ENCODE assay signal across 1 cellular context in the genomic region with DNA sequence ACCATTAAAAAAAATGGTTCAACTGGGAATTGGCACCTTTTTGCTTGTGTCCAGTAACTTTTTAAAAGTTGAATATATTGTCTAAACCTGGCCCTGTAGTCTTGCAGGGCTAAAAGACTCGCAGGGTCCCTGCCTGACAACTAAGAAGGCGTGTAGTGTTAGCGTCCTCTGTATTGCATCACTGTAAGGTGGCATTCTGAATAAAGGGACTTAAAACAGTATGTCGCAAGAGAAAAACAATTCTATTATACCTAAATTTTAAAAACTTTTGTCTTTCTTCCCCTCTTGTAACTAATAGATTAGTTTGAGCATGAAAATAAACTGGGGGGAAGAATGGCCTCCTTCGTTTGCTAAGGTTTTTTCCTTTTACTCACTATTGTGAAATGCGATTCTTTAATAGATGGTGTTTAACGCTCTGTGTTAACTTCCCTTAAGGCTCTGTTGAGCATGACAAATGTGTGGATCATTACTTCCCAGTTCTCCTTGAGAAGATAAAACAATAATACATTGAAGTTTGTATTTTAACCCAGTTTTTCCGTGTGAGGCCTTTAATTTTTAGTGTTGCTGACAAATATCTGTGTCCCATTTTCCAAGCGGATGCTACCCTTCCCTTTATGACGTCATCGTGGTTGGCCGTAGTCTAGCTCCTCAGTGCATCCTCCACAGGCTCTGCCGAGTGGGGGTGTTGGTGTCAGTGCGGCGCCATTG.
TF ChIP-seq lines count a peak whose summit lies in the region.

No MANE protein-coding gene starts in this region.

TF ChIP-seq in WTC11, 78 proteins besides CTCF, POLR2A, EP300 and RAD21 (continued from another document):
- TF ChIP-seq ATF6 (CRISPR knock-in tag; IDR thresholded peaks at IDR 0.05) (no peak), AFF4 (CRISPR knock-in tag; IDR thresholded peaks at IDR 0.05; ENCODE audit: borderline replicate concordance) (no peak), PRRX2 (CRISPR knock-in tag; IDR thresholded peaks at IDR 0.05) (no peak), ZNF396 (CRISPR knock-in tag; IDR thresholded peaks at IDR 0.05; ENCODE audit: borderline replicate concordance) (no peak), ZNF219 (CRISPR knock-in tag; IDR thresholded peaks at IDR 0.05; ENCODE audit: borderline replicate concordance) (no peak), MXD4 (CRISPR knock-in tag; IDR thresholded peaks at IDR 0.05; ENCODE audit: borderline replicate concordance) (no peak)
- TF ChIP-seq, protein P1, sequence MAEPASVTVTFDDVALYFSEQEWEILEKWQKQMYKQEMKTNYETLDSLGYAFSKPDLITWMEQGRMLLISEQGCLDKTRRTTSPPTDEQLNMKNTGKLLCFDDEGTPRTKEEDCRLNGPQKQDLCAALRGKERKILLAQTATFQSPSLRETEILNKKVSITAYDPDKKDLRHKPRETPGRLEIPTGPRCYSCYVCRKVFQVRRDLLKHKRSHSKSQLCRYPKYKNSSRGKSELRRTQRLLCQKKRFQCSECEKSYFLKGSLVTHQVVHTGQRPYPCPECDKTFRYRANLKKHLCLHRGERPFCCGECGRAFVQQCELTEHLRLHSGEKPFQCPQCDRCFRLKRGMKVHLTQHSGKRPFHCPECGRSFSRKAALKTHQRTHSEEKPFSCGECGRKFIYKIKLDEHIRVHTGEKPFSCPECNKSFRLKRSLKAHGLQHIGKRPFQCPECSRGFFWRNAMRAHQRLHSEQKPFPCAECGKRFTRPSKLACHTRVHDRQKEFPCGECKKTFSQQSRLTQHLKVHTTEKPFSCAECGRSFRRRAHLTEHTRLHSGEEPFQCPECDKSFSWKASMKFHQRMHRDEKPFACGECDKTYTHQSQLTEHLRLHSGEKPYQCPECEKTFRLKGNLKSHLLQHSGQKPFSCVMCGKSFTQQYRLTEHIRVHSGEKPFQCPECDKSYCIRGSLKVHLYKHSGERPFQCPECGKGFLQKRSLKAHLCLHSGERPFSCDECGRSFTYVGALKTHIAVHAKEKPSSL (CRISPR knock-in tag; conservative IDR thresholded peaks at IDR 0.05), result no peak
